17 cellular contexts compared by ENCODE assay signal in genomic region chr10:97154789-97155188, GRCh38.
"Had no signal": no experiment of that assay in that cellular context is flagged by ENCODE, and none has a peak within 500 bp of the region (broad histone marks: within the 10 kb centered on the region; RNA-seq: fewer than 3 reads in every experiment).

No MANE protein-coding gene starts in this region.

- H3K27me3 Mint-ChIP-seq: activated CD8-positive, alpha-beta T cell treated with anti-CD3 and anti-CD28 coated beads for 36 hours; activated naive CD4-positive, alpha-beta T cell treated with anti-CD3 and anti-CD28 coated beads, Interleukin-2, amount 50 U/mL, for 24 hours; type B pancreatic cell had no signal

- H3K4me1 Mint-ChIP-seq: activated naive CD4-positive, alpha-beta T cell treated with anti-CD3 and anti-CD28 coated beads, Interleukin-2, amount 50 U/mL, for 24 hours had no signal

- H3K36me3 ChIP-seq: cardiac muscle cell, lower lobe of right lung, spleen, suprapubic skin had no signal

- H3K9me3 Mint-ChIP-seq: activated CD8-positive, alpha-beta T cell treated with anti-CD3 and anti-CD28 coated beads for 36 hours; activated naive CD4-positive, alpha-beta T cell treated with anti-CD3 and anti-CD28 coated beads, Interleukin-2, amount 50 U/mL, for 24 hours; activated T-cell treated with anti-CD3 and anti-CD28 coated beads, Interleukin-2, amount 50 U/mL, for 4 hours; stimulated activated naive CD8-positive, alpha-beta T cell treated with anti-CD3 and anti-CD28 coated beads, Interleukin-15, Interleukin-2, amounts not matched to agents 100 ng/mL and 50 ng/mL, for 24 hours; type B pancreatic cell; WTC11 had no signal

- H3K27me3 ChIP-seq: dorsolateral prefrontal cortex had no signal

- H3K27ac ChIP-seq: cardiac muscle cell, dorsolateral prefrontal cortex, lower lobe of right lung, spleen, suprapubic skin had no signal

- H3K4me3 ChIP-seq: cardiac muscle cell, dorsolateral prefrontal cortex, lower lobe of right lung, spleen, suprapubic skin had no signal

- DNase-seq: activated CD4-positive, alpha-beta T cell treated with anti-CD3 and anti-CD28 coated beads for 4 hours; activated CD8-positive, alpha-beta T cell treated with anti-CD3 and anti-CD28 coated beads for 36 hours; activated effector memory CD4-positive, alpha-beta T cell treated with Interleukin-2 at 50 U/mL for 16 hours; activated T-cell treated with anti-CD3 and anti-CD28 coated beads, Interleukin-2, amount 50 U/mL, for 4 hours; dorsolateral prefrontal cortex; left colon; lower lobe of right lung had no signal

- H3K4me3 Mint-ChIP-seq: activated CD8-positive, alpha-beta T cell treated with anti-CD3 and anti-CD28 coated beads for 36 hours; activated naive CD4-positive, alpha-beta T cell treated with anti-CD3 and anti-CD28 coated beads, Interleukin-2, amount 50 U/mL, for 24 hours; activated T-cell treated with anti-CD3 and anti-CD28 coated beads, Interleukin-2, amount 50 U/mL, for 4 hours; stimulated activated naive CD8-positive, alpha-beta T cell treated with anti-CD3 and anti-CD28 coated beads, Interleukin-15, Interleukin-2, amounts not matched to agents 100 ng/mL and 50 ng/mL, for 24 hours; type B pancreatic cell; WTC11 had no signal

- H3K4me1 ChIP-seq: lower lobe of right lung, spleen, suprapubic skin had no signal

- H3K36me3 Mint-ChIP-seq: activated naive CD4-positive, alpha-beta T cell treated with anti-CD3 and anti-CD28 coated beads, Interleukin-2, amount 50 U/mL, for 24 hours; type B pancreatic cell; WTC11 had no signal

- H3K9me3 ChIP-seq: lower lobe of right lung, spleen, suprapubic skin had no signal

- ATAC-seq: activated CD8-positive, alpha-beta T cell treated with anti-CD3 and anti-CD28 coated beads for 36 hours; activated T-cell treated with anti-CD3 and anti-CD28 coated beads, Interleukin-2, amount 50 U/mL, for 4 hours; left colon; lower lobe of right lung; sciatic nerve; WTC11 had no signal

- FAIRE-seq: endometrium, TTC549 had no signal

- H3K27ac Mint-ChIP-seq: activated CD8-positive, alpha-beta T cell treated with anti-CD3 and anti-CD28 coated beads for 36 hours; activated naive CD4-positive, alpha-beta T cell treated with anti-CD3 and anti-CD28 coated beads, Interleukin-2, amount 50 U/mL, for 24 hours; stimulated activated naive CD8-positive, alpha-beta T cell treated with anti-CD3 and anti-CD28 coated beads, Interleukin-15, Interleukin-2, amounts not matched to agents 100 ng/mL and 50 ng/mL, for 24 hours; type B pancreatic cell; WTC11 had no signal
